Comparison of ENCODE assay signal across 13 cellular contexts in the genomic region with DNA sequence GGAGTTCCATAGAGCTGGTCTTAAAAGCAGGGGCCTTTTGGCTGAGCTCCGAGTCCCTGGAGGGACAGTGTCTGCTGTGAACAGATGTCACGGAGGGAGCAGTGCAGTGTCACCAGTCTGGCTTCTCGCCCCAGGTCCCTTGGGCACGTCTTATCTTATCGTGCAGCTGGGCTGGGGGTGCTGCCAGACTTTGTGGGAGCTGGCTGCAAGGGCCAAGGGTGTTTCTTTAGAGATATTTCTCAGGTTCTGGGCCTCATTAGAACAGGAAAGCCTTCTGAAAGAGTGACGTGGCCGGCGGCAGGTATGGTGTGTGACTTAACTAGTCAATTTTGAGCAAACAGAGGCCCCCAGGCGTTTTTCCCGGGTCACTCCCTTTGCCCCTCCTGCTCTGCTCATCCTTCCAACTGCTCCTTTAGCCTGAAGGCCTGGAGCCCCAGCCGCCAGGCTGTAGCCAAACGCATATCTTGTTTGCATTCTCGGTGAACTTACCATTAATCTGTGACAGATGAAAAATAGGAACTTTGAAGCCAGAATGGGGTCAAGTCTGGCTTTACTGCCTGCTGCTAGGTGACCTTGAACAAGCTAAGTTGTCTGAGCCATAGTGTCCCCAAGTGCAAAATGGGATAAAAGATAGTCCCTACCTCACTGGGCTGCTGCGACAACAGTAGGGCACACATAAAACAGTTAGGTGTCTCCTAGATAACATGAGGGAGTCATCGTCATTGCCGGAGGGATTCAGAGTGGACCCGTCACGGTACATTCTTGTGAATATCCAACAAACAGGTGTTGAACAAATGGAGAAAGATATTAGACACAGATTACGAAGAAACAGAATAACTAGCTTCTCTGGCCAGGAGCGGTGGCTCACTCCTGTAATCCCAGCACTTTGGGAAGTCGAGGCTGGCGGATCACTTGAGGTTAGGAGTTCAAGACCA.
DNase-seq lines count a peak whose midpoint lies in the region; ATAC-seq lines count a peak whose summit lies in the region.
"Had no signal": no experiment of that assay in that cellular context is flagged by ENCODE, and none has a peak within 500 bp of the region (broad histone marks: within the 10 kb centered on the region; RNA-seq: fewer than 3 reads in every experiment).

No MANE protein-coding gene starts in this region.

- H4K20me1 ChIP-seq in BLaER1: no peaks in the 10 kb centered on the region

- no peak overlapping the region for H2AK5ac ChIP-seq in neuronal stem cell (ENCODE audit: low read depth, low read length)

- no peak for ATAC-seq in GM21526 (IDR thresholded peaks at IDR 0.05; ENCODE audit: low FRiP score, unreplicated experiment)
- no peak for ATAC-seq in HG03469 (IDR thresholded peaks at IDR 0.05; ENCODE audit: unreplicated experiment)

- peak overlapping the region; percentile 90 for H3K4me2 ChIP-seq in BLaER1
- H3K4me2 ChIP-seq in neuronal stem cell (ENCODE audit: insufficient read depth, low read length, poor library complexity, severe bottlenecking): no peak overlapping the region
- H3K4me2 ChIP-seq: A549 had no signal

- peak overlapping the region; percentile 71 for H3K14ac ChIP-seq in neuronal stem cell (ENCODE audit: low read length)

- peaks cover 58% of the 10 kb centered on the region for H3K4me1 ChIP-seq in BLaER1
- H3K4me1 ChIP-seq in neuronal stem cell (ENCODE audit: control insufficient read depth in 2 of 2, insufficient read depth in 1 of 2, low read depth in 1 of 2, low read length in 2 of 2): peaks cover 0 to 2% of the 10 kb centered on the region in 2 donors

- H2BK120ac ChIP-seq in neuronal stem cell (ENCODE audit: low read depth, low read length): no peak overlapping the region

- H3K36me3 ChIP-seq in BLaER1 (no peaks in the 10 kb centered on the region), neuronal stem cell (replicated peaks in 1 of 2; ENCODE audit: control insufficient read depth in 2 of 2, insufficient read depth in 2 of 2, low read length in 2 of 2) (no peaks in the 10 kb centered on the region)

- H2BK15ac ChIP-seq in neuronal stem cell (ENCODE audit: low read length): no peak overlapping the region

- H3K9me3 ChIP-seq in BLaER1: peaks cover 7% of the 10 kb centered on the region; the same call in 1 of the 2 replicates
- H3K9me3 ChIP-seq in neuronal stem cell (replicated peaks in 1 of 2; ENCODE audit: control insufficient read depth in 2 of 2, insufficient read depth in 1 of 2, low read depth in 1 of 2, low read length in 2 of 2): peaks cover 2 to 3% of the 10 kb centered on the region in 2 donors
- H3K9me3 ChIP-seq: A549 had no signal

- H4K91ac ChIP-seq in neuronal stem cell (ENCODE audit: low read depth, low read length, poor library complexity): no peak overlapping the region

- H3K79me1 ChIP-seq in neuronal stem cell (ENCODE audit: low read depth, low read length): no peaks in the 10 kb centered on the region

- no peak overlapping the region for H2BK12ac ChIP-seq in neuronal stem cell (ENCODE audit: low read length)

- H3K9ac ChIP-seq in BLaER1: peak overlapping the region; percentile 58
- H3K9ac ChIP-seq in neuronal stem cell (ENCODE audit: low read depth, low read length, poor library complexity): no peak overlapping the region

- H3K23ac ChIP-seq in neuronal stem cell (ENCODE audit: low read depth, low read length, poor library complexity): no peak overlapping the region

- peak overlapping the region; percentile 46; the same call in 1 of the 2 replicates for H3K4me3 ChIP-seq in BLaER1
- H3K4me3 ChIP-seq in neuronal stem cell (ENCODE audit: low read length in 2 of 2): no peak overlapping the region
- H3K4me3 ChIP-seq: A549 had no signal

- H2BK5ac ChIP-seq in neuronal stem cell (ENCODE audit: low read length): no peak overlapping the region

- H4K8ac ChIP-seq in neuronal stem cell (ENCODE audit: low read depth, low read length): no peak overlapping the region

- H2AFZ ChIP-seq in neuronal stem cell (ENCODE audit: low read length): no peak overlapping the region

- WGBS in neuronal stem cell (ENCODE audit: extremely low coverage in 2 of 2, insufficient read length in 2 of 2, insufficient replicate concordance in 1 of 2), 2 donors: no CpG with 5 or more reads among the region's 22 CpGs

- H3K18ac ChIP-seq in neuronal stem cell (ENCODE audit: low read length): no peak overlapping the region

- DNase-seq in NCI-H2171 (lab: John Stamatoyannopoulos, UW): peak; percentile 99
- DNase-seq in caudate nucleus (lab: John Stamatoyannopoulos, UW): no peak
- DNase-seq in neuronal stem cell (ENCODE audit: low spot score): no peak
- DNase-seq in activated CD4-positive, alpha-beta T cell treated with anti-CD3 and anti-CD28 coated beads for 1 hour: no peak
- no peak for DNase-seq in DMS53 (lab: John Stamatoyannopoulos, UW)
- DNase-seq: activated CD4-positive, alpha-beta T cell treated with anti-CD3 and anti-CD28 coated beads for 4 hours; activated naive CD4-positive, alpha-beta T cell treated with Interleukin-2 at 50 U/mL for 16 hours; MM.1S; NCI-H446 treated with DMSO at 0.1 percent for 48 hours had no signal

- no peak overlapping the region for H3K4ac ChIP-seq in neuronal stem cell (ENCODE audit: low read length)

- H3K27me3 ChIP-seq in BLaER1 (no peaks in the 10 kb centered on the region), neuronal stem cell (ENCODE audit: control insufficient read depth in 3 of 3, insufficient read depth in 3 of 3, low read depth in 1 of 3, low read length in 3 of 3) (peaks cover 0 to 24% (median 0%) of the 10 kb centered on the region in 3 experiments)

- peak overlapping the region; percentile 81 for H3K27ac ChIP-seq in BLaER1
- H3K27ac ChIP-seq in caudate nucleus (ENCODE audit: low read depth, low read length): peak overlapping the region; percentile 48
- no peak overlapping the region for H3K27ac ChIP-seq in neuronal stem cell (replicated peaks; ENCODE audit: low read length)
- H3K27ac ChIP-seq: A549 had no signal
